Comparison of ENCODE assay signal across 1 cellular context in genomic region chr1:34328281-34328680, GRCh38.
TF ChIP-seq lines count a peak whose summit lies in the region.

No MANE protein-coding gene starts in this region.

TF ChIP-seq in WTC11, 78 proteins besides CTCF, POLR2A, EP300 and RAD21 (continued from another document):
- no peak for TF ChIP-seq STAT6 (CRISPR knock-in tag; conservative IDR thresholded peaks at IDR 0.05; ENCODE audit: low read depth)
- no peak for TF ChIP-seq RELA (CRISPR knock-in tag; IDR thresholded peaks at IDR 0.05; ENCODE audit: borderline replicate concordance)
- TF ChIP-seq SP1 (CRISPR knock-in tag; conservative IDR thresholded peaks at IDR 0.05) = no peak
- TF ChIP-seq FOXK1 (CRISPR knock-in tag; IDR thresholded peaks at IDR 0.05) = no peak
- TF ChIP-seq TP53 (CRISPR knock-in tag; IDR thresholded peaks at IDR 0.05) = no peak
